Comparison of ENCODE assay signal across 8 cellular contexts in the genomic region with DNA sequence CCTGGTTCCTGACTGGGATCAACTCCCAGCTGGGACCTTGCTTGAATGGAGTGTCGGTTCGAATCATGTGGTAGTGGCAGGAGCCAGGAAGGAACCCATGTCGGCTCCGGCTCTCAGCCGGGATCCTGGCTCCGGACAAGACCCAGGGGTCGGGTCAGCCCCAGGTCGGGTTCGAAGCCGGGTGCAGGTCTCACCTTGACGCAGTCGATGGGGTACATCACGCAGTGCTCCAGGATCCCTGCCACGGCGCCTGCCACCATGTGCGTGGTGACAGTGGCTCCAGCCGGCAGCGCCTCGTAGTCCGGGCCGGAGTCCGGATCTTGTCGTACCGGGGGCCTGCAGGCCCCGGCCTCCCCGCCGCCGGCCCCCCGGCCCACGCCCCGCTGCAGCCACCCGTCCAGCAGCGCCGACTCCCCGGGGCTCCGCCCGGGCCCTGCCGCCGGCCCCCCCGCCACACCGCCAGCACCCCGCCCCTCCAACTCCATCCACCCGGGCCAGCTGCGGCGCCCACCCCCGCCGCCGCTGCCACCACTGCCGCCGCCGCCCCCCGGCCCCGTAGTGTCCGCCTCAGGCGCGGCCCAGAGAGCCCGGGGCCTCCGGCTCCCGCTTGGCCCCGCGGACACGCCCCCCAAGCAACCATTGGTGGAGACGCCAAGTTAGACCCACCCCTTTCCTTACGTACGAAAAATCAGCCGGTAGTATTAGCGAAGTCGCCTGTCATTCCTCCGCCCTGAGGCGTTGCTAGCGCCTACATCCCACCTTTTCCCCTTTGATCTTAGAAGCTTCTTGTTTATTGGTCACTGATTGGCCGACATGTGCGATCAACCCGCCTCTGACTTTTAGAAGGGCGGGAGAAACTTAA. TPM values are rescaled to one million over a fixed set of nuclear protein-coding genes. Genes with fewer than 3 reads are reported as not detected.
DNase-seq lines count a peak whose midpoint lies in the region; ATAC-seq and TF ChIP-seq lines count a peak whose summit lies in the region.

A gene with protein sequence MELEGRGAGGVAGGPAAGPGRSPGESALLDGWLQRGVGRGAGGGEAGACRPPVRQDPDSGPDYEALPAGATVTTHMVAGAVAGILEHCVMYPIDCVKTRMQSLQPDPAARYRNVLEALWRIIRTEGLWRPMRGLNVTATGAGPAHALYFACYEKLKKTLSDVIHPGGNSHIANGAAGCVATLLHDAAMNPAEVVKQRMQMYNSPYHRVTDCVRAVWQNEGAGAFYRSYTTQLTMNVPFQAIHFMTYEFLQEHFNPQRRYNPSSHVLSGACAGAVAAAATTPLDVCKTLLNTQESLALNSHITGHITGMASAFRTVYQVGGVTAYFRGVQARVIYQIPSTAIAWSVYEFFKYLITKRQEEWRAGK (minus strand): TSS at position 589 of the 862 bp plus-strand sequence. CDS start 104 bp downstream, at position 485.

- intact Hi-C loops in Panc1 (cut with micrococcal nuclease; ENCODE audit: unreplicated experiment), result no loop called here

- in situ Hi-C loops in Panc1 (cut with HindIII; ENCODE audit: low pct_unique_long_range_greater_than_20kb, low sequenced_read_pairs), result no loop called here

- H2AFZ ChIP-seq in fibroblast of lung (ENCODE audit: low read length), result no peak within 1 kb of the TSS

- peak within 1 kb of the TSS; percentile 94 for H3K27ac ChIP-seq in Panc1 (ENCODE audit: low read length)
- H3K27ac ChIP-seq in fibroblast of lung (ENCODE audit: insufficient read depth, low read length), result peak within 1 kb of the TSS; percentile 89

- DNase-seq in C1 segment of cervical spinal cord (lab: John Stamatoyannopoulos, UW), result peak in 12 of 14 donors; percentile 90 to 100 (median 98)
- DNase-seq in Jurkat, Clone E6-1 (ENCODE audit: low read depth, low spot score), result peak; percentile 100
- DNase-seq in Panc1 (ENCODE audit: low read depth, low spot score), result peak; percentile 100
- peak; percentile 81 to 87 for DNase-seq in activated T-helper 1 cell treated with anti-CD3 and anti-CD28 coated beads, Interleukin-2, amount 50 U/mL, for 16 hours (ENCODE audit: low read depth in 1 of 2, low spot score in 1 of 2)
- peak; percentile 100 for DNase-seq in fibroblast of lung (ENCODE audit: low read depth in 2 of 2)
- DNase-seq in naive B cell, result peak; percentile 95

- peaks cover 26% of the 10 kb centered on the region for H3K4me1 ChIP-seq in Panc1 (ENCODE audit: control insufficient read depth, insufficient read depth, low read length)
- H3K4me1 ChIP-seq in fibroblast of lung (ENCODE audit: control insufficient read depth, extremely low read depth, insufficient read depth, low read length), result peaks cover 2% of the 10 kb centered on the region

- peak within 1 kb of the TSS; percentile 91 to 99 (median 97) for H3K27ac Mint-ChIP-seq in naive B cell
- peak within 1 kb of the TSS; percentile 95 for H3K27ac Mint-ChIP-seq in stimulated activated memory B cell treated with anti-CD40 and anti-IgM and Interleukin-4, amounts not matched to agents 10 μg/mL and 1 μg/mL and 100 μg/mL, for 72 hours

- peaks cover 35 to 58% (median 45%) of the 10 kb centered on the region in 3 donors for H3K4me1 Mint-ChIP-seq in naive B cell
- peaks cover 45% of the 10 kb centered on the region for H3K4me1 Mint-ChIP-seq in stimulated activated memory B cell treated with anti-CD40 and anti-IgM and Interleukin-4, amounts not matched to agents 10 μg/mL and 1 μg/mL and 100 μg/mL, for 72 hours

- H3K9me3 Mint-ChIP-seq in naive B cell, result no peaks in the 10 kb centered on the region
- no peaks in the 10 kb centered on the region for H3K9me3 Mint-ChIP-seq in stimulated activated memory B cell treated with anti-CD40 and anti-IgM and Interleukin-4, amounts not matched to agents 10 μg/mL and 1 μg/mL and 100 μg/mL, for 72 hours

- POLR2A ChIA-PET in Panc1 (lab: Charles Lee), result interaction anchor here (0.6 to 1.5 kb wide), 2 partner anchors 188 to 346 kb away, joined by 3 to 4 read pairs; no protein-coding TSS in a partner anchor

- H4K20me1 ChIP-seq in fibroblast of lung (ENCODE audit: control insufficient read depth, extremely low read depth, insufficient read depth, low read length), result no peaks in the 10 kb centered on the region

- H3K36me3 Mint-ChIP-seq in naive B cell, result no peaks in the 10 kb centered on the region
- H3K36me3 Mint-ChIP-seq in stimulated activated memory B cell treated with anti-CD40 and anti-IgM and Interleukin-4, amounts not matched to agents 10 μg/mL and 1 μg/mL and 100 μg/mL, for 72 hours, result peaks cover 6% of the 10 kb centered on the region

- H3K27me3 ChIP-seq in Panc1 (ENCODE audit: control insufficient read depth, insufficient read depth, low read length) (no peaks in the 10 kb centered on the region), fibroblast of lung (ENCODE audit: control insufficient read depth, insufficient read depth, low read length) (no peaks in the 10 kb centered on the region)

- no peaks in the 10 kb centered on the region for H3K27me3 Mint-ChIP-seq in naive B cell
- H3K27me3 Mint-ChIP-seq in stimulated activated memory B cell treated with anti-CD40 and anti-IgM and Interleukin-4, amounts not matched to agents 10 μg/mL and 1 μg/mL and 100 μg/mL, for 72 hours, result no peaks in the 10 kb centered on the region

- peak within 1 kb of the TSS; percentile 92 for H3K9ac ChIP-seq in fibroblast of lung (ENCODE audit: insufficient read depth, low read length)

- H3K79me2 ChIP-seq in fibroblast of lung (ENCODE audit: control insufficient read depth, insufficient read depth, low read length), result peaks cover 39% of the 10 kb centered on the region

- no TSS peak for BruUV-seq in Panc1 (replicated peaks; lab: Mats Ljungman, UMichigan)

- peak within 1 kb of the TSS; percentile 72 to 96 (median 94) for H3K4me3 Mint-ChIP-seq in naive B cell
- H3K4me3 Mint-ChIP-seq in stimulated activated memory B cell treated with anti-CD40 and anti-IgM and Interleukin-4, amounts not matched to agents 10 μg/mL and 1 μg/mL and 100 μg/mL, for 72 hours, result peak within 1 kb of the TSS; percentile 86

- TF ChIP-seq CTCF in Panc1 (IDR thresholded peaks at IDR 0.05), result no peak
- TF ChIP-seq CTCF in fibroblast of lung (conservative IDR thresholded peaks at IDR 0.05 in 1 of 2, IDR thresholded peaks at IDR 0.05 in 1 of 2; ENCODE audit: low read depth in 1 of 2, low read length in 2 of 2), result no peak

- CTCF ChIA-PET in Panc1 (lab: Charles Lee), result interaction anchor here (0.6 kb wide), 1 partner anchor 91 kb away, joined by 3 read pairs; no protein-coding TSS in a partner anchor

- H3K9me3 ChIP-seq in Panc1 (ENCODE audit: control insufficient read depth, insufficient read depth, low read depth, low read length), result no peaks in the 10 kb centered on the region
- H3K9me3 ChIP-seq in fibroblast of lung (ENCODE audit: control insufficient read depth, insufficient read depth, low read depth, low read length), result no peaks in the 10 kb centered on the region

- H3K4me2 ChIP-seq in fibroblast of lung (ENCODE audit: extremely low read depth, insufficient read depth, low read length), result peak within 1 kb of the TSS; percentile 89

- peaks cover 8% of the 10 kb centered on the region for H3K36me3 ChIP-seq in Panc1 (ENCODE audit: control insufficient read depth, insufficient read depth, low read length)
- no peaks in the 10 kb centered on the region for H3K36me3 ChIP-seq in fibroblast of lung (ENCODE audit: control insufficient read depth, insufficient read depth, low read length)

- ATAC-seq in GM21447 (IDR thresholded peaks at IDR 0.05; ENCODE audit: unreplicated experiment) (peak; percentile 83), Panc1 (peak; percentile 85), naive B cell (ENCODE audit: low read depth in 2 of 2) (no peak)
- peak; percentile 92 for ATAC-seq in stimulated activated memory B cell treated with anti-CD40 and anti-IgM and Interleukin-4, amounts not matched to agents 10 μg/mL and 1 μg/mL and 100 μg/mL, for 72 hours

- peak within 1 kb of the TSS; percentile 86 for H3K4me3 ChIP-seq in Jurkat, Clone E6-1 (ENCODE audit: low read length)
- H3K4me3 ChIP-seq in Panc1 (ENCODE audit: low read depth in 2 of 2, low read length in 2 of 2) (peak within 1 kb of the TSS; percentile 68 to 95), fibroblast of lung (replicated peaks in 1 of 4; ENCODE audit: control extremely low read depth in 1 of 4, insufficient read depth in 1 of 4, low read depth in 3 of 4, low read length in 4 of 4) (peak within 1 kb of the TSS; percentile 74 to 98 (median 87))

RNA-seq across cellular contexts. Expression of the gene that starts here (rescaled TPM):
- polyA plus RNA-seq in Jurkat, Clone E6-1 (2012; ENCODE audit: insufficient read depth, insufficient read length), result 63.1 TPM
- total RNA-seq in Panc1 (2021; ENCODE audit: unreplicated experiment) (42.8 TPM), fibroblast of lung (22.6 and 30.7 TPM in 2 replicates)
- polyA plus RNA-seq in Panc1 (2012; ENCODE audit: insufficient read length), result 44.8 TPM
- polyA plus RNA-seq in fibroblast of lung (19.8 and 22.4 TPM in 2 replicates), naive B cell (ENCODE audit: low read depth in 6 of 6) (10 to 100 TPM; 18.0 to 47.8 (median 28.4) TPM)
- 20.7 and 25.2 TPM in 2 replicates for polyA plus RNA-seq in fibroblast of lung (2012)
- polyA minus RNA-seq in fibroblast of lung (ENCODE audit: low replicate concordance), result 39.6 and 43.1 TPM in 2 replicates

Comparison
In these comparisons a context has a peak if more than half of its experiments do, and no peak if none do; other contexts are left out.
1. ATAC-seq: peak in GM21447 (single experiment), Panc1 (single experiment) and stimulated activated memory B cell treated with anti-CD40 and anti-IgM and Interleukin-4, amounts not matched to agents 10 μg/mL and 1 μg/mL and 100 μg/mL, for 72 hours (single experiment); none in naive B cell (0 of 2).
2. Peak in every context shown above with its lines, with median percentiles within 50 percentile points of each other: DNase-seq and H3K4me3 ChIP-seq.